ENCODE assay signal across 19 cellular contexts in genomic region chr3:71339049-71339448, GRCh38.
A peak's percentile ranks its signal among the peaks of the same experiment; 100 is the strongest.
DNase-seq lines count a peak whose midpoint lies in the region; ATAC-seq, FAIRE-seq and TF ChIP-seq lines count a peak whose summit lies in the region.
"Had no signal": no experiment of that assay in that cellular context is flagged by ENCODE, and none has a peak within 500 bp of the region (broad histone marks: within the 10 kb centered on the region; RNA-seq: fewer than 3 reads in every experiment).

No MANE protein-coding gene starts in this region.

- peaks cover 5% of the 10 kb centered on the region for H3K36me3 Mint-ChIP-seq in astrocyte (ENCODE audit: low read depth, unreplicated experiment)
- peaks cover 14 to 16% of the 10 kb centered on the region in 2 donors for H3K36me3 Mint-ChIP-seq in stimulated activated naive B cell treated with anti-CD40 and anti-IgM and Interleukin-4, amounts not matched to agents 10 μg/mL and 1 μg/mL and 100 μg/mL, for 72 hours

- H3K4me1 Mint-ChIP-seq in astrocyte (ENCODE audit: low read depth, unreplicated experiment), result peaks cover 8% of the 10 kb centered on the region
- peaks cover 17 to 34% of the 10 kb centered on the region in 2 donors for H3K4me1 Mint-ChIP-seq in stimulated activated naive B cell treated with anti-CD40 and anti-IgM and Interleukin-4, amounts not matched to agents 10 μg/mL and 1 μg/mL and 100 μg/mL, for 72 hours

- H3K36me3 ChIP-seq in astrocyte (ENCODE audit: insufficient read depth, low read length), result no peaks in the 10 kb centered on the region
- H3K36me3 ChIP-seq: HAP-1 had no signal

- H3K9me3 Mint-ChIP-seq in astrocyte (ENCODE audit: unreplicated experiment), result peaks cover 5% of the 10 kb centered on the region
- peaks cover 0 to 9% of the 10 kb centered on the region in 2 donors for H3K9me3 Mint-ChIP-seq in stimulated activated naive B cell treated with anti-CD40 and anti-IgM and Interleukin-4, amounts not matched to agents 10 μg/mL and 1 μg/mL and 100 μg/mL, for 72 hours

- no peak for TF ChIP-seq CTCF in astrocyte (IDR thresholded peaks at IDR 0.05; ENCODE audit: insufficient read depth, low read depth, low read length)

- H3K79me2 ChIP-seq in astrocyte (ENCODE audit: insufficient read depth, low read length), result peaks cover 55% of the 10 kb centered on the region

- no peak for ATAC-seq in stimulated activated naive B cell treated with anti-CD40 and anti-IgM and Interleukin-4, amounts not matched to agents 10 μg/mL and 1 μg/mL and 100 μg/mL, for 72 hours (replicated peaks)
- no peak for ATAC-seq in HG03354 (IDR thresholded peaks at IDR 0.05; ENCODE audit: poor library complexity, severe bottlenecking, unreplicated experiment)
- ATAC-seq: GM12878 had no signal

- H4K20me1 ChIP-seq in astrocyte (ENCODE audit: insufficient read depth, low read length), result peaks cover 7% of the 10 kb centered on the region

- no peak overlapping the region for H2AFZ ChIP-seq in astrocyte (ENCODE audit: low read depth, low read length)

- H3K9me3 ChIP-seq in astrocyte (ENCODE audit: insufficient read depth, low read depth, low read length), result no peaks in the 10 kb centered on the region
- H3K9me3 ChIP-seq: HAP-1 had no signal

- FAIRE-seq in astrocyte (lab: Jason Lieb, UNC), result no peak
- FAIRE-seq: GM12878 had no signal

- no peak overlapping the region for H3K4me2 ChIP-seq in astrocyte (ENCODE audit: low read length)

- no peaks in the 10 kb centered on the region for H3K27me3 Mint-ChIP-seq in astrocyte (ENCODE audit: low read depth, unreplicated experiment)
- no peaks in the 10 kb centered on the region for H3K27me3 Mint-ChIP-seq in stimulated activated naive B cell treated with anti-CD40 and anti-IgM and Interleukin-4, amounts not matched to agents 10 μg/mL and 1 μg/mL and 100 μg/mL, for 72 hours
- H3K27me3 Mint-ChIP-seq: CD8-positive, alpha-beta memory T cell had no signal

- H3K4me3 Mint-ChIP-seq in astrocyte (ENCODE audit: unreplicated experiment), result no peak overlapping the region
- H3K4me3 Mint-ChIP-seq in stimulated activated naive B cell treated with anti-CD40 and anti-IgM and Interleukin-4, amounts not matched to agents 10 μg/mL and 1 μg/mL and 100 μg/mL, for 72 hours, result no peak overlapping the region
- H3K4me3 Mint-ChIP-seq: IgD-negative memory B cell had no signal

- DNase-seq in NCI-H748 (lab: John Stamatoyannopoulos, UW; ENCODE audit: unreplicated experiment) (peak; percentile 44), NCI-H748 treated with DMSO at 0.1 percent for 48 hours (lab: John Stamatoyannopoulos, UW) (no peak), NCI-H1105 treated with DMSO at 0.1 percent for 48 hours (lab: John Stamatoyannopoulos, UW) (peak; percentile 88), astrocyte (ENCODE audit: low read depth) (peak; percentile 13)
- no peak for DNase-seq in stimulated activated naive B cell treated with anti-CD40 and anti-IgM and Interleukin-4, amounts not matched to agents 10 μg/mL and 1 μg/mL and 100 μg/mL, for 72 hours
- DNase-seq in NK-92 treated with Interleukin-12 subunit alpha and Interleukin-12 subunit beta, amount 100 ng/mL, for 24 hours (lab: John Stamatoyannopoulos, UW), result no peak
- no peak for DNase-seq in activated CD4-positive, CD25-positive, alpha-beta regulatory T cell treated with anti-CD3 and anti-CD28 coated beads, Interleukin-2, amount 50 U/mL, for 72 hours
- DNase-seq: CD8-positive, alpha-beta memory T cell; GDM1; NCI-H1436 treated with DMSO at 0.1 percent for 48 hours; NCI-H2029 treated with DMSO at 0.1 percent for 48 hours; NCI-H510A; OCI-M1; RPMI8226; SIG-M5 had no signal

- H3K4me1 ChIP-seq in astrocyte (ENCODE audit: insufficient read depth, low read length), result peaks cover 5% of the 10 kb centered on the region

- no peak overlapping the region for H3K9ac ChIP-seq in astrocyte (ENCODE audit: low read length)

- H3K4me3 ChIP-seq in astrocyte (ENCODE audit: insufficient read depth, low read depth, low read length), result no peak overlapping the region
- H3K4me3 ChIP-seq: GM12878, HAP-1 had no signal

- H3K27me3 ChIP-seq in astrocyte (ENCODE audit: insufficient read depth, low read length), result no peaks in the 10 kb centered on the region

- no peak overlapping the region for H3K27ac ChIP-seq in astrocyte (ENCODE audit: low read depth, low read length)

- H3K27ac Mint-ChIP-seq in astrocyte (ENCODE audit: unreplicated experiment), result no peak overlapping the region
- peak overlapping the region; percentile 9 for H3K27ac Mint-ChIP-seq in stimulated activated naive B cell treated with anti-CD40 and anti-IgM and Interleukin-4, amounts not matched to agents 10 μg/mL and 1 μg/mL and 100 μg/mL, for 72 hours

Comparison
In these comparisons a context has a peak if more than half of its experiments do, and no peak if none do; other contexts are left out.
1. DNase-seq: peak in NCI-H748 (single experiment), NCI-H1105 treated with DMSO at 0.1 percent for 48 hours (single experiment) and astrocyte (single experiment); none in NCI-H748 treated with DMSO at 0.1 percent for 48 hours (single experiment), stimulated activated naive B cell treated with anti-CD40 and anti-IgM and Interleukin-4, amounts not matched to agents 10 μg/mL and 1 μg/mL and 100 μg/mL, for 72 hours (single experiment), NK-92 treated with Interleukin-12 subunit alpha and Interleukin-12 subunit beta, amount 100 ng/mL, for 24 hours (single experiment) and activated CD4-positive, CD25-positive, alpha-beta regulatory T cell treated with anti-CD3 and anti-CD28 coated beads, Interleukin-2, amount 50 U/mL, for 72 hours (single experiment).